ENCODE assay signal across 1 cellular context in the genomic region with DNA sequence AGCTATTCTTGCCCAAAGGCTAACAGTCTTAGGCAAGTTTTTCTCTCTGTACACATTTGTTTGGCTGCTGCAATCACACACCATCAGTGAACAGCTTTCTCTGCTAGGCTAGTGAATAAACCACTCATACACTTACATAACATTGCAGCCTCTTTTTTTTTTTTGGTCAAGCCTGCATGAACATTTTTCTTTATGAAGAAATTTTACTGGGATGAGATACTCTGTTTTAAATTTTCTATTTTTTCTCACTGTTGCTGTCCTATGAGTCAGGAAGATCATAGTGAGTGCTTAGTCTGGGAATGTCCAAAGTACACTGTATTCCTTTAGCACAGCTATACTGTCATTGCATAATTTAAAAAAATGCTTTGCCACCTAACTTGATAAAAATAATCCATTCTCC.
TF ChIP-seq lines count a peak whose summit lies in the region.

No MANE protein-coding gene starts in this region.

TF ChIP-seq in liver, 16 proteins besides CTCF, POLR2A, EP300 and RAD21 (continued from another document):
- TF ChIP-seq, protein P1, sequence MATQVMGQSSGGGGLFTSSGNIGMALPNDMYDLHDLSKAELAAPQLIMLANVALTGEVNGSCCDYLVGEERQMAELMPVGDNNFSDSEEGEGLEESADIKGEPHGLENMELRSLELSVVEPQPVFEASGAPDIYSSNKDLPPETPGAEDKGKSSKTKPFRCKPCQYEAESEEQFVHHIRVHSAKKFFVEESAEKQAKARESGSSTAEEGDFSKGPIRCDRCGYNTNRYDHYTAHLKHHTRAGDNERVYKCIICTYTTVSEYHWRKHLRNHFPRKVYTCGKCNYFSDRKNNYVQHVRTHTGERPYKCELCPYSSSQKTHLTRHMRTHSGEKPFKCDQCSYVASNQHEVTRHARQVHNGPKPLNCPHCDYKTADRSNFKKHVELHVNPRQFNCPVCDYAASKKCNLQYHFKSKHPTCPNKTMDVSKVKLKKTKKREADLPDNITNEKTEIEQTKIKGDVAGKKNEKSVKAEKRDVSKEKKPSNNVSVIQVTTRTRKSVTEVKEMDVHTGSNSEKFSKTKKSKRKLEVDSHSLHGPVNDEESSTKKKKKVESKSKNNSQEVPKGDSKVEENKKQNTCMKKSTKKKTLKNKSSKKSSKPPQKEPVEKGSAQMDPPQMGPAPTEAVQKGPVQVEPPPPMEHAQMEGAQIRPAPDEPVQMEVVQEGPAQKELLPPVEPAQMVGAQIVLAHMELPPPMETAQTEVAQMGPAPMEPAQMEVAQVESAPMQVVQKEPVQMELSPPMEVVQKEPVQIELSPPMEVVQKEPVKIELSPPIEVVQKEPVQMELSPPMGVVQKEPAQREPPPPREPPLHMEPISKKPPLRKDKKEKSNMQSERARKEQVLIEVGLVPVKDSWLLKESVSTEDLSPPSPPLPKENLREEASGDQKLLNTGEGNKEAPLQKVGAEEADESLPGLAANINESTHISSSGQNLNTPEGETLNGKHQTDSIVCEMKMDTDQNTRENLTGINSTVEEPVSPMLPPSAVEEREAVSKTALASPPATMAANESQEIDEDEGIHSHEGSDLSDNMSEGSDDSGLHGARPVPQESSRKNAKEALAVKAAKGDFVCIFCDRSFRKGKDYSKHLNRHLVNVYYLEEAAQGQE (IDR thresholded peaks at IDR 0.05), result no peak
- no peak for TF ChIP-seq FOXA2 (IDR thresholded peaks at IDR 0.05)
